1 cellular context compared by ENCODE assay signal in genomic region chr21:45954271-45954670, GRCh38.
TF ChIP-seq lines count a peak whose summit lies in the region.

No MANE protein-coding gene starts in this region.

TF ChIP-seq in IMR-90, 13 proteins besides CTCF, POLR2A, EP300 and RAD21 (continued from another document):
- no peak for TF ChIP-seq ELK1 (IDR thresholded peaks at IDR 0.05; ENCODE audit: borderline replicate concordance, low read depth, low read length)
